Comparison of ENCODE assay signal across 8 cellular contexts in the genomic region with DNA sequence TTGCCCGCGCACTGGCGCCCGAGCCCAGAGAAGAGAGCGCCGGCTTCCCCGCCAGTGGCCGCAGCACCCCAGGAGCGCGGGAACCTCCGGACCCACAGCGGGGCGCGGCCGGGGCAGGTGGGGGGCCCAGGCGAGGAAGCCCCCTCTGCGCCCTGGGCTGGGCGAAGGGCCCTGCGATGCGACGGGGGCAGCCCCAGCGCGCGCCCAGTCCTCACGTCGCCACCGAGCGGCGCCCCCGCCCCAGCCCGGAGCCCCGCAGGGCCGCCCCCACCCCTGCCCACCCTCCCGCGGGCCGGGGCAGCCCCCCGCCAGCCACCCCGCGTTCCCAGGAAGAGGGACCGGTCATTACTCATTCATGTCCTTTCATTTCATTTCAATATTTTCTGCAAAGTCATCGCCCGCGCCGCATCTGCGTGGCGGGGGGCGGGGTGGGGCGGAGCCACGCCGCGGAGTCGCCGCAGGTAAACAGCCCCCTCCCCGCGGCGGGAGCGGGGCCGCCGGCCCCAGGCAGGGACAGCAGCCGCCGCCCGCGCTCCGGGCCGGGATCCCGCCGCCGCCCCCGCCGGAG. TPM values are rescaled to one million over a fixed set of nuclear protein-coding genes. Genes with fewer than 3 reads are reported as not detected.
DNase-seq lines count a peak whose midpoint lies in the region; ATAC-seq, FAIRE-seq and TF ChIP-seq lines count a peak whose summit lies in the region.

No MANE protein-coding gene starts in this region.

- peak; percentile 32 for DNase-seq in NCI-H2029 (lab: John Stamatoyannopoulos, UW)
- DNase-seq in NCI-H2029 treated with DMSO at 0.1 percent for 48 hours (lab: John Stamatoyannopoulos, UW) = no peak
- peak; percentile 29 for DNase-seq in SK-MEL-5 (ENCODE audit: low read depth, low spot score)
- no peak for DNase-seq in bronchial epithelial cell (ENCODE audit: low read depth)
- DNase-seq in neural crest cell (ENCODE audit: low read depth, low spot score) = no peak
- no peak for DNase-seq in A172 (ENCODE audit: low spot score)
- DNase-seq in ecto neural progenitor cell (ENCODE audit: low spot score) = no peak

- H3K36me3 ChIP-seq in bronchial epithelial cell (ENCODE audit: control insufficient read depth, insufficient read depth, low read length) = no peaks in the 10 kb centered on the region

- H3K4me3 ChIP-seq in bronchial epithelial cell (ENCODE audit: low read depth, low read length) = peak overlapping the region; percentile 32

- no peak overlapping the region for H3K4me3 Mint-ChIP-seq in neural crest cell

- H3K4me1 Mint-ChIP-seq in neural crest cell = no peaks in the 10 kb centered on the region

- no peak for ATAC-seq in GM18511 (IDR thresholded peaks at IDR 0.05; ENCODE audit: unreplicated experiment)

- peaks cover 3% of the 10 kb centered on the region for H3K27me3 ChIP-seq in bronchial epithelial cell (ENCODE audit: control insufficient read depth, insufficient read depth, low read length)

- TF ChIP-seq CTCF in bronchial epithelial cell (IDR thresholded peaks at IDR 0.05; ENCODE audit: insufficient read depth, low read length, severe bottlenecking) (no peak), neural crest cell (conservative IDR thresholded peaks at IDR 0.05) (peak; percentile 20)

- no peaks in the 10 kb centered on the region for H3K9me3 Mint-ChIP-seq in neural crest cell

- in situ Hi-C loops in SK-MEL-5 (cut with HindIII; ENCODE audit: low pct_unique_long_range_greater_than_20kb, low sequenced_read_pairs) = no loop called here

- no peaks in the 10 kb centered on the region for H3K36me3 Mint-ChIP-seq in neural crest cell (ENCODE audit: low read depth)

- H3K27me3 Mint-ChIP-seq in neural crest cell (ENCODE audit: low read depth) = peaks cover 51% of the 10 kb centered on the region

- no peak for FAIRE-seq in bronchial epithelial cell (lab: Jason Lieb, UNC)

- no peak overlapping the region for H3K27ac Mint-ChIP-seq in neural crest cell (ENCODE audit: unreplicated experiment)

RNA-seq across cellular contexts. Expression of a gene that starts 0.7 kb away (rescaled TPM):
- total RNA-seq in SK-MEL-5 (2014; rRNA removed; shearing (Covaris generic)) = 0.98 and 1.7 TPM in 2 replicates
- 13.4 and 18.3 TPM in 2 replicates for polyA plus RNA-seq in SK-MEL-5 (2015; cell fraction: cytosol; rRNA removed)
- polyA plus RNA-seq in SK-MEL-5 (2015; cell fraction: nucleus; rRNA removed) = 5.0 and 5.9 TPM in 2 replicates
- total RNA-seq in bronchial epithelial cell (0.26 and 0.77 TPM in 2 replicates), neural crest cell (2.5 and 3.0 TPM in 2 replicates)
- total RNA-seq in A172 (2014; rRNA removed; shearing (Covaris generic)) = 1.4 and 1.5 TPM in 2 replicates

RNA-seq across cellular contexts. Expression of a gene that starts 15.9 kb away (rescaled TPM):
- total RNA-seq in SK-MEL-5 (2014; rRNA removed; shearing (Covaris generic)) = 29.6 and 30.2 TPM in 2 replicates
- 78.1 and 85.4 TPM in 2 replicates for polyA plus RNA-seq in SK-MEL-5 (2015; cell fraction: cytosol; rRNA removed)
- 182 and 186 TPM in 2 replicates for polyA plus RNA-seq in SK-MEL-5 (2015; cell fraction: nucleus; rRNA removed)
- total RNA-seq in bronchial epithelial cell (38.3 and 43.7 TPM in 2 replicates), neural crest cell (45.7 and 46.9 TPM in 2 replicates)
- 18.9 and 19.2 TPM in 2 replicates for total RNA-seq in A172 (2014; rRNA removed; shearing (Covaris generic))

RNA-seq across cellular contexts. Expression of a gene that starts 31.0 kb away (rescaled TPM):
- 43.2 and 43.8 TPM in 2 replicates for total RNA-seq in SK-MEL-5 (2014; rRNA removed; shearing (Covaris generic))
- polyA plus RNA-seq in SK-MEL-5 (2015; cell fraction: cytosol; rRNA removed) = 49.6 and 54.8 TPM in 2 replicates
- polyA plus RNA-seq in SK-MEL-5 (2015; cell fraction: nucleus; rRNA removed) = 213 and 233 TPM in 2 replicates
- total RNA-seq in bronchial epithelial cell (20.8 and 25.7 TPM in 2 replicates), neural crest cell (24.3 and 24.5 TPM in 2 replicates)
- total RNA-seq in A172 (2014; rRNA removed; shearing (Covaris generic)) = 8.0 and 9.5 TPM in 2 replicates

Comparison
In these comparisons a context has a peak if more than half of its experiments do, and no peak if none do; other contexts are left out.
1. DNase-seq: peak in NCI-H2029 (single experiment) and SK-MEL-5 (single experiment); none in NCI-H2029 treated with DMSO at 0.1 percent for 48 hours (single experiment), bronchial epithelial cell (single experiment), neural crest cell (single experiment), A172 (single experiment) and ecto neural progenitor cell (single experiment).